In the genomic region with DNA sequence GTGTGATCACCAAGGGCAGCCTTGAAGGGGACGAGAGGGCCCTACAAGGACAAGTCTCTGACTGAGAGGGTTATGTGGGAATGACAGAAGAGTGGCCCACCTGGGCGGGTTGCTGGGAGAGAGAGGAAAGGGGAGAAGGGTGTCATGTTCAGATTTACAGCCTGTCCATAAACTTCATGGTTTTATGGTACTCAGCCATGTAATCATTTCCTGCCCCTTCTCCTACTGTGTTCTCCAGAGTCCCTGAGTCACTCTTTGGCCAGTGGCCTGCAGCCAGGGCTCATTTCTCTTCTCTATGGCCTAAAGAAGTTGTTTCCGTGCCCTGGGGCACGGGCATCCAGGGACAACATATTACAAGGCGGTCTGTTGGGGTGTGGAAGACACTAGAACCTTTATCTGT, we compare ENCODE assay signal across 10 cellular contexts. TPM values are rescaled to one million over a fixed set of nuclear protein-coding genes. Genes with fewer than 3 reads are reported as not detected.
A peak's percentile ranks its signal among the peaks of the same experiment; 100 is the strongest.
DNase-seq lines count a peak whose midpoint lies in the region; ATAC-seq and TF ChIP-seq lines count a peak whose summit lies in the region.
"Had no signal": no experiment of that assay in that cellular context is flagged by ENCODE, and none has a peak within 500 bp of the region (broad histone marks: within the 10 kb centered on the region; RNA-seq: fewer than 3 reads in every experiment).

No MANE protein-coding gene starts in this region.

- H3K9me3 ChIP-seq in MG63 (no peaks in the 10 kb centered on the region), vagina (no peaks in the 10 kb centered on the region)

- peaks cover 39% of the 10 kb centered on the region for H3K4me1 Mint-ChIP-seq in osteocyte (ENCODE audit: unreplicated experiment)

- TF ChIP-seq POLR2A in vagina (IDR thresholded peaks at IDR 0.05): no peak

- TF ChIP-seq CTCF in osteocyte (IDR thresholded peaks at IDR 0.05): no peak
- TF ChIP-seq CTCF in vagina (IDR thresholded peaks at IDR 0.05): no peak

- no peak overlapping the region for H3K27ac ChIP-seq in vagina

- ATAC-seq in activated CD4-positive, CD25-positive, alpha-beta regulatory T cell treated with anti-CD3 and anti-CD28 coated beads, Interleukin-2, amount 50 U/mL, for 24 hours: no peak

- peak overlapping the region; percentile 88 for H3K27ac Mint-ChIP-seq in osteocyte (ENCODE audit: unreplicated experiment)

- H3K4me3 ChIP-seq in MG63 (no peak overlapping the region), vagina (no peak overlapping the region)

- no peaks in the 10 kb centered on the region for H3K36me3 Mint-ChIP-seq in osteocyte (ENCODE audit: unreplicated experiment)

- H3K9me3 Mint-ChIP-seq in osteocyte (ENCODE audit: unreplicated experiment): no peaks in the 10 kb centered on the region

- H3K4me1 ChIP-seq in vagina: peaks cover 11% of the 10 kb centered on the region

- H3K36me3 ChIP-seq in MG63 (peaks cover 42% of the 10 kb centered on the region), vagina (no peaks in the 10 kb centered on the region)

- H3K4me3 Mint-ChIP-seq in osteocyte (ENCODE audit: unreplicated experiment): no peak overlapping the region

- DNase-seq in Daoy (ENCODE audit: low read depth): peak; percentile 93
- peak; percentile 94 for DNase-seq in MG63
- peak; percentile 89 for DNase-seq in dermis blood vessel endothelial cell
- DNase-seq in osteocyte (ENCODE audit: extremely low spot score, unreplicated experiment): no peak
- no peak for DNase-seq in globus pallidus (ENCODE audit: low spot score)
- DNase-seq in vagina (ENCODE audit: extremely low spot score in 2 of 2): no peak
- no peak for DNase-seq in RPMI8226
- DNase-seq: amygdala, NCI-H2081 treated with DMSO at 0.1 percent for 48 hours had no signal

- intact Hi-C loops in vagina (cut with DNase I): loop anchor here (10.0 kb wide), 1 partner anchor 135 kb away; no protein-coding TSS in a partner anchor

- H3K27me3 ChIP-seq in MG63: no peaks in the 10 kb centered on the region
- no peaks in the 10 kb centered on the region for H3K27me3 ChIP-seq in vagina

- H3K27me3 Mint-ChIP-seq in osteocyte (ENCODE audit: unreplicated experiment): no peaks in the 10 kb centered on the region

RNA-seq across cellular contexts. Expression of a gene that starts 26.7 kb away (rescaled TPM):
- total RNA-seq in Daoy (2014; rRNA removed; shearing (Covaris generic)): 229 and 269 TPM in 2 replicates
- total RNA-seq in MG63 (2014; rRNA removed; shearing (Covaris generic); ENCODE audit: low replicate concordance): 105 and 122 TPM in 2 replicates
- total RNA-seq in dermis blood vessel endothelial cell (83.0 and 87.7 TPM in 2 replicates), osteocyte (47.3 and 48.0 TPM in 2 replicates), vagina (42.0 TPM)

RNA-seq across cellular contexts. Expression of a gene that starts 51.5 kb away (rescaled TPM):
- 7.0 and 10.5 TPM in 2 replicates for total RNA-seq in Daoy (2014; rRNA removed; shearing (Covaris generic))
- total RNA-seq in MG63 (2014; rRNA removed; shearing (Covaris generic); ENCODE audit: low replicate concordance): 11.0 and 24.5 TPM in 2 replicates
- 3.2 and 10.7 TPM in 2 replicates for total RNA-seq in dermis blood vessel endothelial cell
- total RNA-seq in osteocyte: 25.7 and 27.3 TPM in 2 replicates
- total RNA-seq in vagina: 26.8 TPM

RNA-seq across cellular contexts. Expression of a gene that starts 54.4 kb away (rescaled TPM):
- 8.4 and 10.2 TPM in 2 replicates for total RNA-seq in Daoy (2014; rRNA removed; shearing (Covaris generic))
- 21.4 and 27.1 TPM in 2 replicates for total RNA-seq in MG63 (2014; rRNA removed; shearing (Covaris generic); ENCODE audit: low replicate concordance)
- total RNA-seq in dermis blood vessel endothelial cell (35.6 and 63.8 TPM in 2 replicates), osteocyte (10.5 and 11.1 TPM in 2 replicates), vagina (127 TPM)

Comparison
In these comparisons a context has a peak if more than half of its experiments do, and no peak if none do; other contexts are left out.
1. DNase-seq: peak in Daoy (single experiment), MG63 (single experiment) and dermis blood vessel endothelial cell (single experiment); none in osteocyte (single experiment), globus pallidus (single experiment), vagina (0 of 2) and RPMI8226 (single experiment).